ENCODE assay signal across 23 cellular contexts in the genomic region with DNA sequence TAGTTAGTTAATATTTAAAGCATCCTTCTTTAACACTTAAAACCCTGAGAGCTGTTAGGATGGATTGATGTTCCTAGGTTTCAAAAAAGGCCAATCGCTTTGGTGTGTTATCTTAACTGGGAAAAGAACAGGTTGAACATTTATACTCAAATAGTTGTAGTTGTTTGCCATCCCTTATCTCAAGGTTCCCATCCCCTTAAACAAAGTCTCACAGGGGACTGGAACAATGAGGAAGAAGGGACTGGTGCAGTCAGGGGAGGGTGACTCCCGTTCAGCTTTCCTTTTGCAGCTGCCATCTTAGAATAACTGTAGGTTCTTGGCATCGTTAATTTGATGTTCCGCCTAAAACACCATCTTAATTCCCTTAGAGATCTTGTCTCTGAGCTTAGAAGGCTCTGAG. TPM values are rescaled to one million over a fixed set of nuclear protein-coding genes. Genes with fewer than 3 reads are reported as not detected.
DNase-seq lines count a peak whose midpoint lies in the region; ATAC-seq and TF ChIP-seq lines count a peak whose summit lies in the region.
"Had no signal": no experiment of that assay in that cellular context is flagged by ENCODE, and none has a peak within 500 bp of the region (broad histone marks: within the 10 kb centered on the region; RNA-seq: fewer than 3 reads in every experiment).

No MANE protein-coding gene starts in this region.

- DNase-seq in activated T-cell treated with anti-CD3 and anti-CD28 coated beads, Interleukin-2, amount 50 U/mL, for 24 hours: no peak
- no peak for DNase-seq in activated T-cell treated with anti-CD3 and anti-CD28 coated beads, Interleukin-2, amount 50 U/mL, for 48 hours
- DNase-seq in PC-9 (no peak), esophagus muscularis mucosa (ENCODE audit: extremely low spot score) (no peak), osteoblast (ENCODE audit: insufficient read length, low spot score, missing footprints) (no peak), GM10266 (ENCODE audit: extremely low spot score) (no peak), sigmoid colon (no peak)
- DNase-seq: activated CD4-positive, alpha-beta T cell treated with anti-CD3 and anti-CD28 coated beads for 48 hours; cortex of kidney; hippocampal formation; lower lobe of right lung; NCI-H187; NCI-H226; Peyer's patch; small intestine; stimulated activated CD4-positive, alpha-beta T cell treated with anti-CD3 and anti-CD28 coated beads, Interleukin-4, amount 100 ng/mL, for 24 hours; uterus had no signal

- H3K27ac ChIP-seq in PC-9: no peak overlapping the region
- H3K27ac ChIP-seq in esophagus muscularis mucosa (replicated peaks in 1 of 4): peak overlapping the region; percentile 99 to 100 (median 100)
- no peak overlapping the region for H3K27ac ChIP-seq in osteoblast (ENCODE audit: low read depth, low read length)
- peak overlapping the region in 2 of 4 donors; percentile 98 to 100 for H3K27ac ChIP-seq in sigmoid colon
- H3K27ac ChIP-seq: HL-60, SK-N-MC had no signal

- H2AFZ ChIP-seq in PC-9 (no peak overlapping the region), osteoblast (ENCODE audit: low read length) (peak overlapping the region; percentile 5)

- no peak for TF ChIP-seq CTCF in PC-9 (conservative IDR thresholded peaks at IDR 0.05)
- no peak for TF ChIP-seq CTCF in esophagus muscularis mucosa (IDR thresholded peaks at IDR 0.05)
- no peak for TF ChIP-seq CTCF in osteoblast (IDR thresholded peaks at IDR 0.05; ENCODE audit: extremely low read depth, low read depth, low read length)
- TF ChIP-seq CTCF in GM10266 (IDR thresholded peaks at IDR 0.05; ENCODE audit: control insufficient read depth, insufficient read depth, low read depth, missing control alignments): no peak
- no peak for TF ChIP-seq CTCF in sigmoid colon (IDR thresholded peaks at IDR 0.05)

- POLR2A ChIA-PET in PC-9 (lab: Charles Lee; ENCODE audit: unreplicated experiment): no interaction called here

- peaks cover 24% of the 10 kb centered on the region for H3K4me1 ChIP-seq in PC-9 (replicated peaks; ENCODE audit: insufficient read depth)
- peaks cover 16 to 41% (median 35%) of the 10 kb centered on the region in 4 donors for H3K4me1 ChIP-seq in esophagus muscularis mucosa
- H3K4me1 ChIP-seq in osteoblast (ENCODE audit: insufficient read depth, low read length): peaks cover 19% of the 10 kb centered on the region
- peaks cover 3 to 30% (median 17%) of the 10 kb centered on the region in 4 donors for H3K4me1 ChIP-seq in sigmoid colon
- H3K4me1 ChIP-seq: prostate gland had no signal

- BruUV-seq in PC-9 (replicated peaks; lab: Mats Ljungman, UMichigan): no TSS peak

- H3K4me3 ChIP-seq in PC-9 (no peak overlapping the region), esophagus muscularis mucosa (no peak overlapping the region), osteoblast (ENCODE audit: insufficient read depth, low read length) (no peak overlapping the region), sigmoid colon (no peak overlapping the region)
- H3K4me3 ChIP-seq: breast epithelium, lower lobe of right lung, Peyer's patch, prostate gland, SK-N-MC, uterus had no signal

- peak overlapping the region; percentile 100 for H3K27ac Mint-ChIP-seq in activated T-cell treated with anti-CD3 and anti-CD28 coated beads, Interleukin-2, amount 50 U/mL, for 24 hours

- H3K9me2 ChIP-seq in PC-9 (ENCODE audit: insufficient read depth): no peaks in the 10 kb centered on the region

- intact Hi-C loops in PC-9 (cut with micrococcal nuclease; ENCODE audit: unreplicated experiment) (loop anchor here (5.0 kb wide), 2 partner anchors 148 to 397 kb away; a partner anchor contains a TSS), esophagus muscularis mucosa (cut with DNase I) (loop anchor here (5.0 kb wide), 1 partner anchor 47 kb away; no protein-coding TSS in a partner anchor), sigmoid colon (cut with DNase I) (loop anchor here (5.0 kb wide), 6 partner anchors 47 to 402 kb away; a partner anchor contains a TSS)

- ATAC-seq in GM18867 (IDR thresholded peaks at IDR 0.05; ENCODE audit: unreplicated experiment): no peak
- ATAC-seq: lower lobe of right lung had no signal

- H3K9me3 ChIP-seq in PC-9 (ENCODE audit: insufficient read depth, low read depth) (no peaks in the 10 kb centered on the region), esophagus muscularis mucosa (no peaks in the 10 kb centered on the region), osteoblast (ENCODE audit: low read depth, low read length) (no peaks in the 10 kb centered on the region), sigmoid colon (no peaks in the 10 kb centered on the region)
- H3K9me3 ChIP-seq: breast epithelium, lower lobe of right lung, Peyer's patch, prostate gland, uterus had no signal

- 80% methylated on average over 4 of the region's 4 CpGs for WGBS in esophagus muscularis mucosa
- 42 to 73% methylated on average over 4 of the region's 4 CpGs for whole genome bisulfite sequencing in sigmoid colon, 2 donors

- peaks cover 38% of the 10 kb centered on the region; the same call in 1 of the 2 replicates for H3F3A ChIP-seq in PC-9 (ENCODE audit: insufficient read depth, low read depth)

- H3K27me3 ChIP-seq in PC-9 (ENCODE audit: insufficient read depth, low read depth): no peaks in the 10 kb centered on the region
- H3K27me3 ChIP-seq in esophagus muscularis mucosa: no peaks in the 10 kb centered on the region
- H3K27me3 ChIP-seq in osteoblast (ENCODE audit: insufficient read depth, low read length): peaks cover 2% of the 10 kb centered on the region
- no peaks in the 10 kb centered on the region for H3K27me3 ChIP-seq in sigmoid colon
- H3K27me3 ChIP-seq: breast epithelium, Peyer's patch, uterus had no signal

- no peaks in the 10 kb centered on the region for H3K27me3 Mint-ChIP-seq in activated T-cell treated with anti-CD3 and anti-CD28 coated beads, Interleukin-2, amount 50 U/mL, for 24 hours

- H3K4me1 Mint-ChIP-seq in activated T-cell treated with anti-CD3 and anti-CD28 coated beads, Interleukin-2, amount 50 U/mL, for 24 hours (ENCODE audit: low read depth): peaks cover 35% of the 10 kb centered on the region

- H3K36me3 ChIP-seq in PC-9 (ENCODE audit: low read depth): no peaks in the 10 kb centered on the region
- no peaks in the 10 kb centered on the region for H3K36me3 ChIP-seq in esophagus muscularis mucosa
- H3K36me3 ChIP-seq in osteoblast (ENCODE audit: insufficient read depth, low read length): no peaks in the 10 kb centered on the region
- H3K36me3 ChIP-seq in sigmoid colon: no peaks in the 10 kb centered on the region
- H3K36me3 ChIP-seq: breast epithelium, lower lobe of right lung, Peyer's patch, prostate gland, uterus had no signal

- H3K4me2 ChIP-seq in PC-9 (peak overlapping the region; percentile 89; the same call in 1 of the 2 replicates), osteoblast (ENCODE audit: insufficient read depth, low read length) (no peak overlapping the region)

- no peak for TF ChIP-seq POLR2A in esophagus muscularis mucosa (IDR thresholded peaks at IDR 0.05; ENCODE audit: low read depth)
- TF ChIP-seq POLR2A in sigmoid colon (IDR thresholded peaks at IDR 0.05): no peak

- peaks cover 20% of the 10 kb centered on the region for H3K36me3 Mint-ChIP-seq in activated T-cell treated with anti-CD3 and anti-CD28 coated beads, Interleukin-2, amount 50 U/mL, for 24 hours (ENCODE audit: low read depth)
- H3K36me3 Mint-ChIP-seq: CD14-positive monocyte had no signal

- CTCF ChIA-PET in PC-9 (lab: Charles Lee): no interaction called here

- no peaks in the 10 kb centered on the region for H3K9me3 Mint-ChIP-seq in activated T-cell treated with anti-CD3 and anti-CD28 coated beads, Interleukin-2, amount 50 U/mL, for 24 hours

- H4K20me1 ChIP-seq in PC-9 (ENCODE audit: insufficient read depth): peaks cover 10% of the 10 kb centered on the region
- peaks cover 8% of the 10 kb centered on the region for H4K20me1 ChIP-seq in osteoblast (ENCODE audit: insufficient read depth, low read length)

- no peak for TF ChIP-seq EP300 in esophagus muscularis mucosa (IDR thresholded peaks at IDR 0.05)
- no peak for TF ChIP-seq EP300 in sigmoid colon (IDR thresholded peaks at IDR 0.05)

- peaks cover 18% of the 10 kb centered on the region for H3K79me2 ChIP-seq in PC-9 (ENCODE audit: low read depth)
- peaks cover 18% of the 10 kb centered on the region for H3K79me2 ChIP-seq in osteoblast (ENCODE audit: insufficient read depth, low read length)

- no peak overlapping the region for H3K4me3 Mint-ChIP-seq in activated T-cell treated with anti-CD3 and anti-CD28 coated beads, Interleukin-2, amount 50 U/mL, for 24 hours
- H3K4me3 Mint-ChIP-seq: CD14-positive monocyte had no signal

RNA-seq across cellular contexts. Expression of a gene that starts 2.6 kb away (rescaled TPM):
- 49.1 and 56.7 TPM in 2 replicates for total RNA-seq in PC-9 (2021)
- 10 to 100 TPM; 28.3 to 51.2 (median 38.7) TPM for total RNA-seq in esophagus muscularis mucosa
- total RNA-seq in osteoblast: 39.5 and 47.0 TPM in 2 replicates
- total RNA-seq in sigmoid colon: 10 to 100 TPM; 28.5 to 39.7 (median 37.5) TPM
- polyA plus RNA-seq in sigmoid colon: 10 to 100 TPM; 14.1 to 19.8 (median 16.0) TPM

Comparison
In these comparisons a context has a peak if more than half of its experiments do, and no peak if none do; other contexts are left out.
1. H3K27ac ChIP-seq: peak in esophagus muscularis mucosa (4 of 4); none in PC-9 (single experiment) and osteoblast (single experiment).